Comparison of ENCODE assay signal across 34 cellular contexts in the genomic region with DNA sequence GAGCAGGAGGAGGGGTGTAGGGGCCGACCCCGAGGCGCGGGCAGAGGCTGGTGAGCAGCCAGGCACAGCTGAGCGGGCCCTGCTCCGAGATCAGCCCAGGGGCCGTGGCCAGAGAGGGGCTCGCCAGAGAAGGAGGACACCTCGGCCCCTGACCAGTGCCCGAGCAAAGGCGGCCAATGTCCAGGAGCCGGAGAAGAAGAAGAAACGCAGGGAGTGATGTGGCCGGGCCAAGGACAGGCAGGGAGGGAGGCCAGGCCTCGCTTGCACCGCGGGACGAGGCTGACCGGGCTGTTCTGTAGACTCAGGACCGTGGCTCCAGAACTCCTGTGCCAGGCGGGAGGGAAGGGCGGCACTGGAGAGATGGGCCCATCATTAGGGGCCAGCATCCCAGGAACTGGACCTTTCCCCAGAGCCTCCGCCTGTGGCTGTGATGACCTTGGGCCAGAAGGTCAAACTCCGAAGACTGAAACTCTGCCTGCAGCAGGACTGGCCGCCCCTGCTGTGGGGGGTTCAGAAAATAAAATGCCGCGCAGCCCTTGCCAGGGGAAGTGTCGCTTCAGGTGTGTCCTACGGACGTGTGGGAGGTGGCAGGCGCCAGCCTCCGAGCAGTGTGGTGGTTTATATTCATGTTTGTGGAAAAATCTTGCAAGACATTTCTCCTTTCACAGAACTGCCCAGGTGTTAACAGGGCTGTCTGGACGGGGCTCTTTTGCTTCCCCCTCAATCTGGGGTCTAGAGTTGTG. TPM values are rescaled to one million over a fixed set of nuclear protein-coding genes. Genes with fewer than 3 reads are reported as not detected.
DNase-seq lines count a peak whose midpoint lies in the region; ATAC-seq and TF ChIP-seq lines count a peak whose summit lies in the region.
"Had no signal": no experiment of that assay in that cellular context is flagged by ENCODE, and none has a peak within 500 bp of the region (broad histone marks: within the 10 kb centered on the region; RNA-seq: fewer than 3 reads in every experiment).

No MANE protein-coding gene starts in this region.

- no peak overlapping the region for H3K9ac ChIP-seq in mesendoderm (ENCODE audit: low read length)
- H3K9ac ChIP-seq: SK-N-SH had no signal

- H3K4me3 ChIP-seq in H7 (ENCODE audit: insufficient read depth, low read depth, low read length) = no peak overlapping the region
- H3K4me3 ChIP-seq in mesendoderm (ENCODE audit: low read length) = no peak overlapping the region
- H3K4me3 ChIP-seq: dorsolateral prefrontal cortex, esophagus muscularis mucosa, psoas muscle had no signal

- H2BK15ac ChIP-seq in mesendoderm (replicated peaks; ENCODE audit: low read depth) = no peak overlapping the region

- no CpG with 5 or more reads among the region's 33 CpGs for WGBS in mesendoderm (ENCODE audit: extremely low coverage, insufficient coverage, low lambda C conversion rate)

- H3K4me1 Mint-ChIP-seq in activated CD8-positive, alpha-beta T cell treated with anti-CD3 and anti-CD28 coated beads for 36 hours (ENCODE audit: low read depth) = peaks cover 2% of the 10 kb centered on the region
- peaks cover 6% of the 10 kb centered on the region for H3K4me1 Mint-ChIP-seq in activated CD8-positive, alpha-beta T cell treated with anti-CD3 and anti-CD28 coated beads, Interleukin-2, amount 10 ng/mL, durations not matched to agents 7 days and 5 days (ENCODE audit: low read depth)
- H3K4me1 Mint-ChIP-seq in activated B cell treated with CpG ODN at 0.5 μM for 24 hours = peaks cover 37% of the 10 kb centered on the region
- peaks cover 18% of the 10 kb centered on the region for H3K4me1 Mint-ChIP-seq in nephron progenitor cell
- H3K4me1 Mint-ChIP-seq: brain, natural killer cell had no signal

- DNase-seq in activated CD8-positive, alpha-beta T cell treated with anti-CD3 and anti-CD28 coated beads for 36 hours = no peak
- DNase-seq in activated CD8-positive, alpha-beta T cell treated with anti-CD3 and anti-CD28 coated beads, Interleukin-2, amount 10 ng/mL, durations not matched to agents 7 days and 5 days = no peak
- DNase-seq in H7 = peak; percentile 58
- no peak for DNase-seq in activated B cell treated with CpG ODN at 0.5 μM for 24 hours
- DNase-seq in nephron progenitor cell = no peak
- no peak for DNase-seq in NOMO-1 (lab: John Stamatoyannopoulos, UW; ENCODE audit: unreplicated experiment in 2 of 2)
- no peak for DNase-seq in DMS 273 treated with DMSO at 0.1 percent for 48 hours (lab: John Stamatoyannopoulos, UW)
- no peak for DNase-seq in mesendoderm
- DNase-seq: activated CD4-positive, alpha-beta T cell treated with anti-CD3 and anti-CD28 coated beads, Interleukin-2, amount 50 U/mL, for 4 hours; activated naive CD4-positive, alpha-beta T cell treated with anti-CD3 and anti-CD28 coated beads, Interleukin-2, amount 10 ng/mL, durations not matched to agents 7 days and 5 days; amniotic stem cell; CD4-positive, alpha-beta T cell; cerebellar nuclear complex; dorsolateral prefrontal cortex; EL; foreskin fibroblast; head of caudate nucleus; natural killer cell; NCI-H1048; NCI-H2107; NCI-H446; NCI-H774; occipital lobe; psoas muscle; SK-N-SH; stimulated activated CD4-positive, alpha-beta T cell treated with anti-CD3 and anti-CD28 coated beads, Interleukin-15, amount 100 ng/mL, for 24 hours; stimulated activated CD4-positive, alpha-beta T cell treated with anti-CD3 and anti-CD28 coated beads, Interleukin-4, amount 100 ng/mL, for 4 hours; substantia nigra; trophoblast cell had no signal

- H3K79me1 ChIP-seq in mesendoderm (ENCODE audit: low read length) = no peaks in the 10 kb centered on the region

- H3K4me3 Mint-ChIP-seq in activated CD8-positive, alpha-beta T cell treated with anti-CD3 and anti-CD28 coated beads for 36 hours = no peak overlapping the region
- no peak overlapping the region for H3K4me3 Mint-ChIP-seq in activated CD8-positive, alpha-beta T cell treated with anti-CD3 and anti-CD28 coated beads, Interleukin-2, amount 10 ng/mL, durations not matched to agents 7 days and 5 days
- H3K4me3 Mint-ChIP-seq in activated B cell treated with CpG ODN at 0.5 μM for 24 hours = no peak overlapping the region
- H3K4me3 Mint-ChIP-seq in nephron progenitor cell = no peak overlapping the region
- H3K4me3 Mint-ChIP-seq: activated naive CD4-positive, alpha-beta T cell treated with anti-CD3 and anti-CD28 coated beads, Interleukin-2, amount 10 ng/mL, durations not matched to agents 7 days and 5 days; activated T-helper 1 cell treated with anti-CD3 and anti-CD28 coated beads, Interleukin-12 subunit alpha, Interleukin-12 subunit beta, Interleukin-2, Interleukin-4 antibody, amounts not matched to agents 30 ng/mL and 10 ng/mL and 1 ng/mL, durations not matched to agents 14 hours and 24 hours and 36 hours; brain; CD4-positive, alpha-beta T cell; natural killer cell had no signal

- POLR2A ChIA-PET in activated CD8-positive, alpha-beta T cell treated with anti-CD3 and anti-CD28 coated beads for 36 hours (lab: Charles Lee) = interaction anchor here (1.7 to 2.0 kb wide), 2 partner anchors 10 to 14 kb away, joined by 4 to 7 read pairs; partner anchors contain the start of gene RRP1
- POLR2A ChIA-PET in activated CD8-positive, alpha-beta T cell treated with anti-CD3 and anti-CD28 coated beads, Interleukin-2, amount 10 ng/mL, durations not matched to agents 7 days and 5 days (lab: Charles Lee) = no interaction called here
- POLR2A ChIA-PET in activated B cell treated with CpG ODN at 0.5 μM for 24 hours (lab: Charles Lee) = no interaction called here

- no peak overlapping the region for H3K4ac ChIP-seq in mesendoderm (ENCODE audit: low read depth, low read length)

- no peaks in the 10 kb centered on the region for H3K79me2 ChIP-seq in mesendoderm (ENCODE audit: control insufficient read depth, insufficient read depth, low read length)

- H3K4me1 ChIP-seq in mesendoderm (ENCODE audit: control insufficient read depth, low read depth, low read length) = no peaks in the 10 kb centered on the region
- H3K4me1 ChIP-seq: esophagus muscularis mucosa, psoas muscle had no signal

- no peak overlapping the region for H2BK5ac ChIP-seq in mesendoderm (ENCODE audit: low read length)

- H3K23ac ChIP-seq in mesendoderm (ENCODE audit: low read length) = no peak overlapping the region

- peaks cover 37% of the 10 kb centered on the region for H3K36me3 Mint-ChIP-seq in activated CD8-positive, alpha-beta T cell treated with anti-CD3 and anti-CD28 coated beads for 36 hours (ENCODE audit: low read depth)
- peaks cover 30% of the 10 kb centered on the region for H3K36me3 Mint-ChIP-seq in activated CD8-positive, alpha-beta T cell treated with anti-CD3 and anti-CD28 coated beads, Interleukin-2, amount 10 ng/mL, durations not matched to agents 7 days and 5 days (ENCODE audit: low read depth)
- H3K36me3 Mint-ChIP-seq in activated B cell treated with CpG ODN at 0.5 μM for 24 hours (ENCODE audit: low read depth) (peaks cover 61% of the 10 kb centered on the region), nephron progenitor cell (ENCODE audit: low read depth) (peaks cover 26% of the 10 kb centered on the region)
- H3K36me3 Mint-ChIP-seq: natural killer cell had no signal

- intact Hi-C loops in activated CD8-positive, alpha-beta T cell treated with anti-CD3 and anti-CD28 coated beads for 36 hours (cut with micrococcal nuclease) = no loop called here
- intact Hi-C loops in activated B cell treated with CpG ODN at 0.5 μM for 24 hours (cut with micrococcal nuclease) = loop anchor here (2.0 kb wide), 1 partner anchor 675 kb away; no protein-coding TSS in a partner anchor

- CTCF ChIA-PET in activated CD8-positive, alpha-beta T cell treated with anti-CD3 and anti-CD28 coated beads for 36 hours (lab: Charles Lee) = interaction anchor here (1.3 kb wide), 1 partner anchor 172 kb away, joined by 4 read pairs; no protein-coding TSS in a partner anchor
- CTCF ChIA-PET in activated CD8-positive, alpha-beta T cell treated with anti-CD3 and anti-CD28 coated beads, Interleukin-2, amount 10 ng/mL, durations not matched to agents 7 days and 5 days (lab: Charles Lee) = no interaction called here
- CTCF ChIA-PET in activated B cell treated with CpG ODN at 0.5 μM for 24 hours (lab: Charles Lee) = no interaction called here

- H4K5ac ChIP-seq in mesendoderm (ENCODE audit: low read length) = no peak overlapping the region

- H3K27ac ChIP-seq in mesendoderm (ENCODE audit: low read depth, low read length) = no peak overlapping the region
- H3K27ac ChIP-seq: 22Rv1, esophagus muscularis mucosa, psoas muscle had no signal

- H3K36me3 ChIP-seq in H7 (replicated peaks; ENCODE audit: control insufficient read depth, insufficient read depth, low read length) (peaks cover 27% of the 10 kb centered on the region), mesendoderm (ENCODE audit: control insufficient read depth, insufficient read depth, low read length) (peaks cover 17% of the 10 kb centered on the region)

- H2BK120ac ChIP-seq in mesendoderm (ENCODE audit: low read depth, low read length) = no peak overlapping the region

- ATAC-seq in activated CD8-positive, alpha-beta T cell treated with anti-CD3 and anti-CD28 coated beads for 36 hours = no peak
- no peak for ATAC-seq in activated CD8-positive, alpha-beta T cell treated with anti-CD3 and anti-CD28 coated beads, Interleukin-2, amount 10 ng/mL, durations not matched to agents 7 days and 5 days
- no peak for ATAC-seq in activated B cell treated with CpG ODN at 0.5 μM for 24 hours (ENCODE audit: low read depth)
- ATAC-seq: activated CD4-positive, CD25-positive, alpha-beta regulatory T cell treated with anti-CD3 and anti-CD28 coated beads, Interleukin-2, amount 50 U/mL, for 24 hours; natural killer cell had no signal

- H3K27me3 Mint-ChIP-seq in activated CD8-positive, alpha-beta T cell treated with anti-CD3 and anti-CD28 coated beads for 36 hours = no peaks in the 10 kb centered on the region
- H3K27me3 Mint-ChIP-seq in activated CD8-positive, alpha-beta T cell treated with anti-CD3 and anti-CD28 coated beads, Interleukin-2, amount 10 ng/mL, durations not matched to agents 7 days and 5 days (ENCODE audit: low read depth) = no peaks in the 10 kb centered on the region
- H3K27me3 Mint-ChIP-seq in activated B cell treated with CpG ODN at 0.5 μM for 24 hours (peaks cover 2% of the 10 kb centered on the region), nephron progenitor cell (ENCODE audit: low read depth, poor library complexity) (no peaks in the 10 kb centered on the region)
- H3K27me3 Mint-ChIP-seq: activated naive CD4-positive, alpha-beta T cell treated with anti-CD3 and anti-CD28 coated beads, Interleukin-2, amount 10 ng/mL, durations not matched to agents 7 days and 5 days; CD4-positive, alpha-beta T cell had no signal

- TF ChIP-seq CTCF in activated CD8-positive, alpha-beta T cell treated with anti-CD3 and anti-CD28 coated beads for 36 hours (IDR thresholded peaks at IDR 0.05) = no peak
- TF ChIP-seq CTCF in activated B cell treated with CpG ODN at 0.5 μM for 24 hours (IDR thresholded peaks at IDR 0.05) (no peak), nephron progenitor cell (IDR thresholded peaks at IDR 0.05) (no peak)

- H2AK5ac ChIP-seq in mesendoderm (ENCODE audit: low read length) = no peak overlapping the region

- H3K56ac ChIP-seq in mesendoderm (ENCODE audit: low read length) = no peak overlapping the region

- H3K27ac Mint-ChIP-seq in activated CD8-positive, alpha-beta T cell treated with anti-CD3 and anti-CD28 coated beads for 36 hours = peak overlapping the region; percentile 38
- H3K27ac Mint-ChIP-seq in activated CD8-positive, alpha-beta T cell treated with anti-CD3 and anti-CD28 coated beads, Interleukin-2, amount 10 ng/mL, durations not matched to agents 7 days and 5 days = no peak overlapping the region
- H3K27ac Mint-ChIP-seq in activated B cell treated with CpG ODN at 0.5 μM for 24 hours (peak overlapping the region; percentile 30), nephron progenitor cell (peak overlapping the region; percentile 80)
- H3K27ac Mint-ChIP-seq: activated naive CD4-positive, alpha-beta T cell treated with anti-CD3 and anti-CD28 coated beads, Interleukin-2, amount 10 ng/mL, durations not matched to agents 7 days and 5 days; activated T-helper 1 cell treated with anti-CD3 and anti-CD28 coated beads, Interleukin-12 subunit alpha, Interleukin-12 subunit beta, Interleukin-2, Interleukin-4 antibody, amounts not matched to agents 30 ng/mL and 10 ng/mL and 1 ng/mL, durations not matched to agents 14 hours and 24 hours and 36 hours; brain; CD4-positive, alpha-beta T cell; natural killer cell had no signal

- no peaks in the 10 kb centered on the region for H3K9me3 Mint-ChIP-seq in activated CD8-positive, alpha-beta T cell treated with anti-CD3 and anti-CD28 coated beads for 36 hours
- H3K9me3 Mint-ChIP-seq in activated CD8-positive, alpha-beta T cell treated with anti-CD3 and anti-CD28 coated beads, Interleukin-2, amount 10 ng/mL, durations not matched to agents 7 days and 5 days (ENCODE audit: insufficient read depth) = no peaks in the 10 kb centered on the region
- no peaks in the 10 kb centered on the region for H3K9me3 Mint-ChIP-seq in activated B cell treated with CpG ODN at 0.5 μM for 24 hours
- no peaks in the 10 kb centered on the region for H3K9me3 Mint-ChIP-seq in nephron progenitor cell
- H3K9me3 Mint-ChIP-seq: activated naive CD4-positive, alpha-beta T cell treated with anti-CD3 and anti-CD28 coated beads, Interleukin-2, amount 10 ng/mL, durations not matched to agents 7 days and 5 days; activated T-helper 1 cell treated with anti-CD3 and anti-CD28 coated beads, Interleukin-12 subunit alpha, Interleukin-12 subunit beta, Interleukin-2, Interleukin-4 antibody, amounts not matched to agents 30 ng/mL and 10 ng/mL and 1 ng/mL, durations not matched to agents 14 hours and 24 hours and 36 hours; brain; CD4-positive, alpha-beta T cell; natural killer cell had no signal

- no peak overlapping the region for H3K18ac ChIP-seq in mesendoderm (ENCODE audit: low read length)

- H4K8ac ChIP-seq in mesendoderm (ENCODE audit: low read depth, low read length) = no peak overlapping the region

- no peak overlapping the region for H3K4me2 ChIP-seq in mesendoderm (ENCODE audit: low read length)
- H3K4me2 ChIP-seq: SK-N-SH had no signal

- H3K27me3 ChIP-seq in H7 (ENCODE audit: control insufficient read depth, insufficient read depth, low read length) = no peaks in the 10 kb centered on the region
- no peaks in the 10 kb centered on the region for H3K27me3 ChIP-seq in mesendoderm (ENCODE audit: insufficient read depth, low read length, poor library complexity)
- H3K27me3 ChIP-seq: dorsolateral prefrontal cortex, esophagus muscularis mucosa had no signal

RNA-seq across cellular contexts. Expression of gene RRP1, which starts 14.4 kb away (rescaled TPM):
- total RNA-seq in activated CD8-positive, alpha-beta T cell treated with anti-CD3 and anti-CD28 coated beads for 36 hours = 10 to 100 TPM; 61.1 to 62.9 TPM
- 10 to 100 TPM; 32.8 to 34.4 TPM for total RNA-seq in activated CD8-positive, alpha-beta T cell treated with anti-CD3 and anti-CD28 coated beads, Interleukin-2, amount 10 ng/mL, durations not matched to agents 7 days and 5 days
- 43.5 and 45.7 TPM in 2 replicates for total RNA-seq in H7 (2014; rRNA removed; shearing (Covaris generic))
- total RNA-seq in activated B cell treated with CpG ODN at 0.5 μM for 24 hours = 36.8 and 37.0 TPM in 2 replicates
- polyA plus RNA-seq in mesendoderm (2013, experiment 1 of 2) = 44.4 TPM
- 46.8 TPM for polyA plus RNA-seq in mesendoderm (2013, experiment 2 of 2)

RNA-seq across cellular contexts. Expression of gene CSTB, which starts 27.6 kb away (rescaled TPM):
- total RNA-seq in activated CD8-positive, alpha-beta T cell treated with anti-CD3 and anti-CD28 coated beads for 36 hours = 10 to 100 TPM; 18.6 to 20.7 TPM
- total RNA-seq in activated CD8-positive, alpha-beta T cell treated with anti-CD3 and anti-CD28 coated beads, Interleukin-2, amount 10 ng/mL, durations not matched to agents 7 days and 5 days = 10 to 100 TPM; 50.2 to 54.4 TPM
- 28.5 and 29.6 TPM in 2 replicates for total RNA-seq in H7 (2014; rRNA removed; shearing (Covaris generic))
- 16.0 and 17.1 TPM in 2 replicates for total RNA-seq in activated B cell treated with CpG ODN at 0.5 μM for 24 hours
- 115 TPM for polyA plus RNA-seq in mesendoderm (2013, experiment 1 of 2)
- 116 TPM for polyA plus RNA-seq in mesendoderm (2013, experiment 2 of 2)
